In the genomic region with DNA sequence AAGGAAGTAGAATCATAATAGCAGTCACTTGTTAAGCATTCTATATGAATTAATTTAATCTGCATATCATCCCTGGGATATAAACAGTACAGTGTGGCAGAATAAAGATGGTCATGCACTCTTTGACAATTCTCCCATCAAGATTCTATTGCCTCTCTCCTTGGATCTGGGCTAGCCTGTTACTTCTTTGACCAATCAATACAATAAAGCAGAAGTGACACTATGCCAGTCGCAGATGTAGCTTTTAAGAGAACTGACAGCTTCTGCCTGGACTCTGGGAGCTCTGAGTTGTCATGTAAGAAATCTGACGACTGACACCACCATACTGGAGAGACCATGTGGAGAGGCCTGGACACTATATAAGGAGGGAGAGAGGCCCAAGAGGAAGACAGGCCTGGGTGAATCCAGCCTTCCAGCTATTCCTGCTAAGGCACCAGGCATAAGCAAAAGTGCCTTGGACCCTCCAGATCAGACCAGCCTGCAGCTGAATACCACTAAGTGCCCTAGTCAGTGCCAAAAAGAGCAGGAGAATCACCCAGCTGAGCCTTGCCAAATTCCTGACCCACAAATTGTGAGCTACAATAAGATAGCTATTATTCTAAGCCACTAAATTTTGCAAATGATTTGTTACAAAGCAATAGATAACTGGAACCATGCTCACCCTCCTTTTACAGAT, we compare ENCODE assay signal across 22 cellular contexts.
DNase-seq lines count a peak whose midpoint lies in the region; ATAC-seq and TF ChIP-seq lines count a peak whose summit lies in the region.
"Had no signal": no experiment of that assay in that cellular context is flagged by ENCODE, and none has a peak within 500 bp of the region (broad histone marks: within the 10 kb centered on the region; RNA-seq: fewer than 3 reads in every experiment).

No MANE protein-coding gene starts in this region.

- peaks cover 5% of the 10 kb centered on the region; the same call in 1 of the 2 replicates for H3K36me3 ChIP-seq in IMR-90 (ENCODE audit: control insufficient read depth, insufficient read depth, low read length)

- CTCF ChIA-PET in IMR-90 (lab: Yijun Ruan, JAX), result no interaction called here

- H2BK15ac ChIP-seq in IMR-90 (ENCODE audit: low read depth, low read length), result 0 out of 3 replicates have a peak overlapping the region, but pooled peaks have one; percentile 10

- H3K23ac ChIP-seq in IMR-90 (ENCODE audit: low read depth, low read length), result peak overlapping the region; percentile 13; the same call in 1 of the 2 replicates

- peaks cover 6% of the 10 kb centered on the region for H4K20me1 ChIP-seq in IMR-90 (ENCODE audit: insufficient read depth, low read length)

- H3K9me3 Mint-ChIP-seq in central memory CD8-positive, alpha-beta T cell, result no peaks in the 10 kb centered on the region
- peaks cover 2% of the 10 kb centered on the region for H3K9me3 Mint-ChIP-seq in neural crest cell
- H3K9me3 Mint-ChIP-seq: CD8-positive, alpha-beta T cell had no signal

- no peak overlapping the region for H3K4me2 ChIP-seq in IMR-90 (ENCODE audit: low read depth, low read length)

- dilution Hi-C loops in IMR-90 (cut with HindIII; ENCODE audit: low sequenced_read_pairs, unreplicated experiment), result no loop called here

- peaks cover 20 to 43% of the 10 kb centered on the region in 2 experiments for H3K79me1 ChIP-seq in IMR-90 (ENCODE audit: low read depth in 1 of 2, low read length in 2 of 2)

- DNase-seq in NCI-H1105 treated with DMSO at 0.1 percent for 48 hours (lab: John Stamatoyannopoulos, UW) (peak; percentile 83), NCI-H1105 (lab: John Stamatoyannopoulos, UW) (no peak), IMR-90 (no peak), neural crest cell (ENCODE audit: low read depth, low spot score) (no peak), HuH-7 (ENCODE audit: low spot score) (no peak), NCI-H1092 (lab: John Stamatoyannopoulos, UW) (no peak)
- no peak for DNase-seq in central memory CD8-positive, alpha-beta T cell (ENCODE audit: low spot score in 2 of 2)
- DNase-seq: 8988T, Calu3, GF-D8, H7, HFFc6, NCI-H1417, NCI-H187, NCI-H2107, NCI-H510A treated with DMSO at 0.1 percent for 48 hours, NCI-H774, PC-3, SIG-M5 had no signal

- H3K27me3 ChIP-seq in IMR-90 (ENCODE audit: control insufficient read depth, insufficient read depth, low read length), result no peaks in the 10 kb centered on the region

- H3K4me1 Mint-ChIP-seq in central memory CD8-positive, alpha-beta T cell, result peaks cover 59% of the 10 kb centered on the region
- H3K4me1 Mint-ChIP-seq in neural crest cell, result peaks cover 20% of the 10 kb centered on the region

- H2BK5ac ChIP-seq in IMR-90 (ENCODE audit: low read depth, low read length, poor library complexity, severe bottlenecking), result peak overlapping the region; percentile 50

- no peak for TF ChIP-seq RAD21 in IMR-90 (IDR thresholded peaks at IDR 0.05; ENCODE audit: low read length)

- peak overlapping the region; percentile 28; the same call in 1 of the 2 replicates for H2BK20ac ChIP-seq in IMR-90 (ENCODE audit: low read depth, low read length)

- peak overlapping the region; percentile 40; the same call in 1 of the 2 replicates for H3K27ac ChIP-seq in IMR-90 (ENCODE audit: insufficient read depth, low read length)
- H3K27ac ChIP-seq: RWPE1 had no signal

- no peak for TF ChIP-seq POLR2A in IMR-90 (IDR thresholded peaks at IDR 0.05; ENCODE audit: low read depth, low read length)

- H3K4me3 Mint-ChIP-seq in central memory CD8-positive, alpha-beta T cell, result no peak overlapping the region
- no peak overlapping the region for H3K4me3 Mint-ChIP-seq in neural crest cell
- H3K4me3 Mint-ChIP-seq: CD8-positive, alpha-beta T cell; HFFc6 had no signal

- TF ChIP-seq CTCF in IMR-90 (conservative IDR thresholded peaks at IDR 0.05; ENCODE audit: low read depth, low read length) (no peak), neural crest cell (conservative IDR thresholded peaks at IDR 0.05) (no peak)

- H2AFZ ChIP-seq in IMR-90 (replicated peaks; ENCODE audit: low read length, poor library complexity), result no peak overlapping the region

- peaks cover 21% of the 10 kb centered on the region for H3K9me1 ChIP-seq in IMR-90 (ENCODE audit: insufficient read depth, low read length)

- intact Hi-C loops in IMR-90 (cut with micrococcal nuclease), result no loop called here

- in situ Hi-C loops in IMR-90 (cut with MboI; ENCODE audit: low sequenced_read_pairs), result no loop called here

- H3K9ac ChIP-seq in IMR-90 (ENCODE audit: low read depth, low read length), result no peak overlapping the region

- H3K4me3 ChIP-seq in IMR-90 (ENCODE audit: insufficient read depth, low read depth, low read length), result no peak overlapping the region

- peak overlapping the region; percentile 35; the same call in 1 of the 2 replicates for H3K14ac ChIP-seq in IMR-90 (replicated peaks; ENCODE audit: low read depth, low read length)

- no TSS peak for BruUV-seq in IMR-90 (replicated peaks; lab: Mats Ljungman, UMichigan)

- H3K4me1 ChIP-seq in IMR-90 (ENCODE audit: control insufficient read depth, insufficient read depth, low read length), result peaks cover 25% of the 10 kb centered on the region

- H2AK5ac ChIP-seq in IMR-90 (ENCODE audit: low read depth, low read length), result peak overlapping the region; percentile 49; the same call in 1 of the 2 replicates

- H3K56ac ChIP-seq in IMR-90 (ENCODE audit: extremely low read depth, insufficient read depth, low read length), result no peak overlapping the region

- POLR2A ChIA-PET in IMR-90 (lab: Charles Lee; ENCODE audit: unreplicated experiment), result no interaction called here

- H4K8ac ChIP-seq in IMR-90 (ENCODE audit: low read depth in 2 of 2, low read length in 2 of 2), result peak overlapping the region in 1 of 2 experiments; percentile 65; a peak in 2 of 4 replicates

- no peak overlapping the region for H4K91ac ChIP-seq in IMR-90 (ENCODE audit: insufficient read depth, low read depth, low read length)

- peak overlapping the region; percentile 14 for H3K27ac Mint-ChIP-seq in central memory CD8-positive, alpha-beta T cell (ENCODE audit: low read depth)
- H3K27ac Mint-ChIP-seq in neural crest cell (ENCODE audit: unreplicated experiment), result peak overlapping the region; percentile 63
- H3K27ac Mint-ChIP-seq: CD8-positive, alpha-beta T cell had no signal

- H3K27me3 Mint-ChIP-seq in central memory CD8-positive, alpha-beta T cell, result no peaks in the 10 kb centered on the region
- H3K27me3 Mint-ChIP-seq in neural crest cell (ENCODE audit: low read depth), result no peaks in the 10 kb centered on the region

- H4K5ac ChIP-seq in IMR-90 (ENCODE audit: low read depth, low read length), result peak overlapping the region; percentile 92

- peaks cover 7% of the 10 kb centered on the region for H3K9me3 ChIP-seq in IMR-90 (ENCODE audit: control insufficient read depth, insufficient read depth, low read length)

- H2AK9ac ChIP-seq in IMR-90 (replicated peaks; ENCODE audit: low read depth, low read length, poor library complexity), result no peak overlapping the region

- ATAC-seq in IMR-90 (ENCODE audit: low read depth) (no peak), GM21619 (IDR thresholded peaks at IDR 0.05; ENCODE audit: unreplicated experiment) (no peak)
- ATAC-seq in central memory CD8-positive, alpha-beta T cell (replicated peaks; ENCODE audit: extremely low read depth, poor library complexity, severe bottlenecking), result no peak
- ATAC-seq: CD8-positive, alpha-beta T cell; PC-3 had no signal

- H3K36me3 Mint-ChIP-seq in central memory CD8-positive, alpha-beta T cell (ENCODE audit: insufficient read depth), result peaks cover 5% of the 10 kb centered on the region
- peaks cover 7% of the 10 kb centered on the region for H3K36me3 Mint-ChIP-seq in neural crest cell (ENCODE audit: low read depth)

- WGBS in IMR-90 (ENCODE audit: extremely low coverage in 2 of 2, insufficient read length in 1 of 2), 2 experiments, result no CpG with 5 or more reads among the region's 2 CpGs

- H3K18ac ChIP-seq in IMR-90 (ENCODE audit: low read depth, low read length), result peak overlapping the region; percentile 96

- H2BK120ac ChIP-seq in IMR-90 (ENCODE audit: low read depth, low read length), result peak overlapping the region; percentile 66

- H3K4ac ChIP-seq in IMR-90 (ENCODE audit: low read depth, low read length), result peak overlapping the region; percentile 45; the same call in 1 of the 2 replicates

TF ChIP-seq in IMR-90, 13 proteins besides CTCF, POLR2A, EP300 and RAD21:
- no peak for TF ChIP-seq RFX5 (IDR thresholded peaks at IDR 0.05; ENCODE audit: low read depth, low read length)
- TF ChIP-seq, protein P1, sequence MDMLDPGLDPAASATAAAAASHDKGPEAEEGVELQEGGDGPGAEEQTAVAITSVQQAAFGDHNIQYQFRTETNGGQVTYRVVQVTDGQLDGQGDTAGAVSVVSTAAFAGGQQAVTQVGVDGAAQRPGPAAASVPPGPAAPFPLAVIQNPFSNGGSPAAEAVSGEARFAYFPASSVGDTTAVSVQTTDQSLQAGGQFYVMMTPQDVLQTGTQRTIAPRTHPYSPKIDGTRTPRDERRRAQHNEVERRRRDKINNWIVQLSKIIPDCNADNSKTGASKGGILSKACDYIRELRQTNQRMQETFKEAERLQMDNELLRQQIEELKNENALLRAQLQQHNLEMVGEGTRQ (IDR thresholded peaks at IDR 0.05; ENCODE audit: low read depth, low read length), result no peak
- TF ChIP-seq FOS (IDR thresholded peaks at IDR 0.05; ENCODE audit: low read depth, low read length), result no peak
- TF ChIP-seq CHD1 (IDR thresholded peaks at IDR 0.05; ENCODE audit: low read depth, low read length), result no peak
- TF ChIP-seq MXI1 (IDR thresholded peaks at IDR 0.05; ENCODE audit: borderline replicate concordance, low read depth, low read length), result no peak
- TF ChIP-seq RCOR1 (IDR thresholded peaks at IDR 0.05; ENCODE audit: insufficient replicate concordance, low read length), result no peak
- TF ChIP-seq BHLHE40 (IDR thresholded peaks at IDR 0.05; ENCODE audit: low read depth, low read length), result no peak
- no peak for TF ChIP-seq CEBPB (IDR thresholded peaks at IDR 0.05; ENCODE audit: low read depth, low read length)
- no peak for TF ChIP-seq MAFK (IDR thresholded peaks at IDR 0.05; ENCODE audit: low read depth, low read length)
- TF ChIP-seq, protein P2, sequence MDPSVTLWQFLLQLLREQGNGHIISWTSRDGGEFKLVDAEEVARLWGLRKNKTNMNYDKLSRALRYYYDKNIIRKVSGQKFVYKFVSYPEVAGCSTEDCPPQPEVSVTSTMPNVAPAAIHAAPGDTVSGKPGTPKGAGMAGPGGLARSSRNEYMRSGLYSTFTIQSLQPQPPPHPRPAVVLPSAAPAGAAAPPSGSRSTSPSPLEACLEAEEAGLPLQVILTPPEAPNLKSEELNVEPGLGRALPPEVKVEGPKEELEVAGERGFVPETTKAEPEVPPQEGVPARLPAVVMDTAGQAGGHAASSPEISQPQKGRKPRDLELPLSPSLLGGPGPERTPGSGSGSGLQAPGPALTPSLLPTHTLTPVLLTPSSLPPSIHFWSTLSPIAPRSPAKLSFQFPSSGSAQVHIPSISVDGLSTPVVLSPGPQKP (IDR thresholded peaks at IDR 0.05; ENCODE audit: borderline replicate concordance, low read depth, low read length), result no peak
- TF ChIP-seq NFE2L2 (IDR thresholded peaks at IDR 0.05; ENCODE audit: low read depth, low read length), result no peak
- TF ChIP-seq MAZ (IDR thresholded peaks at IDR 0.05; ENCODE audit: borderline replicate concordance, low read depth, low read length), result no peak
